2 cellular contexts compared by ENCODE assay signal in the genomic region with DNA sequence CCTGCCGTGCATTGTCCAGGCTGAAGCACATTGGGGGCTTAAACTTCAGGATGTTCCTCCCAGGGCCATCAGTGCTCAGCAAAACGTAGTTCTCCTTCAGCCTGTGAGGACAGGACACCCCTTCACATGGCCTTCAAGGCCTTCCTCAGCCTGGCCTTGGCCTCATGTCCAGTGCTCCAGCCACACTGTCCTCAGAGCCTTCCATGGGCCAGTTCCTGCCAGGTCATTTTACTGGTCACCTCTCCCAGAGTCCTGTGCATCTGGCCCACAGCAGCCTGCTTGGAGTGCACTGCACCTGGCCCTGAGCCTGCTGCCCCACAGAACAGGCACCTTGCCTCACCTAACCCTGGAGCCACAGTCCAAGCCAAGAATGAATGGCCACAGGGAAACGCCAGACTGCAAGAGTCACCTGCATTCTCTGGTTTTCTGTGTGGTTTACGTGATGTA.
A peak's percentile ranks its signal among the peaks of the same experiment; 100 is the strongest.
TF ChIP-seq lines count a peak whose summit lies in the region.

No MANE protein-coding gene starts in this region.

TF ChIP-seq in IMR-90, 13 proteins besides CTCF, POLR2A, EP300 and RAD21:
- TF ChIP-seq NFE2L2 (IDR thresholded peaks at IDR 0.05; ENCODE audit: low read depth, low read length) (no peak), MAZ (IDR thresholded peaks at IDR 0.05; ENCODE audit: borderline replicate concordance, low read depth, low read length) (no peak), SMC3 (IDR thresholded peaks at IDR 0.05; ENCODE audit: low read depth, low read length) (no peak), RFX5 (IDR thresholded peaks at IDR 0.05; ENCODE audit: low read depth, low read length) (no peak), RCOR1 (IDR thresholded peaks at IDR 0.05; ENCODE audit: insufficient replicate concordance, low read length) (no peak), FOS (IDR thresholded peaks at IDR 0.05; ENCODE audit: low read depth, low read length) (no peak), MXI1 (IDR thresholded peaks at IDR 0.05; ENCODE audit: borderline replicate concordance, low read depth, low read length) (no peak), CHD1 (IDR thresholded peaks at IDR 0.05; ENCODE audit: low read depth, low read length) (no peak), MAFK (IDR thresholded peaks at IDR 0.05; ENCODE audit: low read depth, low read length) (no peak), CEBPB (IDR thresholded peaks at IDR 0.05; ENCODE audit: low read depth, low read length) (no peak), BHLHE40 (IDR thresholded peaks at IDR 0.05; ENCODE audit: low read depth, low read length) (no peak)
- TF ChIP-seq, protein P1, sequence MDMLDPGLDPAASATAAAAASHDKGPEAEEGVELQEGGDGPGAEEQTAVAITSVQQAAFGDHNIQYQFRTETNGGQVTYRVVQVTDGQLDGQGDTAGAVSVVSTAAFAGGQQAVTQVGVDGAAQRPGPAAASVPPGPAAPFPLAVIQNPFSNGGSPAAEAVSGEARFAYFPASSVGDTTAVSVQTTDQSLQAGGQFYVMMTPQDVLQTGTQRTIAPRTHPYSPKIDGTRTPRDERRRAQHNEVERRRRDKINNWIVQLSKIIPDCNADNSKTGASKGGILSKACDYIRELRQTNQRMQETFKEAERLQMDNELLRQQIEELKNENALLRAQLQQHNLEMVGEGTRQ (IDR thresholded peaks at IDR 0.05; ENCODE audit: low read depth, low read length): no peak
- TF ChIP-seq, protein P2, sequence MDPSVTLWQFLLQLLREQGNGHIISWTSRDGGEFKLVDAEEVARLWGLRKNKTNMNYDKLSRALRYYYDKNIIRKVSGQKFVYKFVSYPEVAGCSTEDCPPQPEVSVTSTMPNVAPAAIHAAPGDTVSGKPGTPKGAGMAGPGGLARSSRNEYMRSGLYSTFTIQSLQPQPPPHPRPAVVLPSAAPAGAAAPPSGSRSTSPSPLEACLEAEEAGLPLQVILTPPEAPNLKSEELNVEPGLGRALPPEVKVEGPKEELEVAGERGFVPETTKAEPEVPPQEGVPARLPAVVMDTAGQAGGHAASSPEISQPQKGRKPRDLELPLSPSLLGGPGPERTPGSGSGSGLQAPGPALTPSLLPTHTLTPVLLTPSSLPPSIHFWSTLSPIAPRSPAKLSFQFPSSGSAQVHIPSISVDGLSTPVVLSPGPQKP (IDR thresholded peaks at IDR 0.05; ENCODE audit: borderline replicate concordance, low read depth, low read length): no peak

TF ChIP-seq in GM12878, 131 proteins besides CTCF, POLR2A, EP300 and RAD21:
- TF ChIP-seq, protein P1 (IDR thresholded peaks at IDR 0.05; ENCODE audit: borderline replicate concordance, low read depth, low read length): no peak
- TF ChIP-seq SMARCA5 (IDR thresholded peaks at IDR 0.05) (no peak), RFX5 (IDR thresholded peaks at IDR 0.05; ENCODE audit: low read depth, low read length) (no peak), NFIC (IDR thresholded peaks at IDR 0.05; ENCODE audit: low read depth, low read length) (no peak), CREB1 (IDR thresholded peaks at IDR 0.05; ENCODE audit: low read depth) (no peak), SREBF2 (IDR thresholded peaks at IDR 0.05; ENCODE audit: low read length) (no peak), PAX5 (IDR thresholded peaks at IDR 0.05; ENCODE audit: borderline replicate concordance, low read depth, low read length) (0 out of 2 replicates have a peak, but pooled peaks have one; percentile 10), ZBED1 (IDR thresholded peaks at IDR 0.05; ENCODE audit: borderline replicate concordance) (no peak), SMAD5 (IDR thresholded peaks at IDR 0.05; ENCODE audit: low read depth) (peak; percentile 18; the same call in 1 of the 2 replicates), BRCA1 (IDR thresholded peaks at IDR 0.05; ENCODE audit: low read depth, low read length) (no peak), MTA3 (IDR thresholded peaks at IDR 0.05; ENCODE audit: borderline replicate concordance, low read length) (no peak), IKZF1 (conservative IDR thresholded peaks at IDR 0.05) (no peak), ZNF217 (IDR thresholded peaks at IDR 0.05) (no peak), SP1 (IDR thresholded peaks at IDR 0.05; ENCODE audit: low read depth, low read length) (no peak), NR2F1 (conservative IDR thresholded peaks at IDR 0.05) (no peak), POLR2AphosphoS5 (IDR thresholded peaks at IDR 0.05; ENCODE audit: low read length) (peak; percentile 69)
- TF ChIP-seq, protein P3, sequence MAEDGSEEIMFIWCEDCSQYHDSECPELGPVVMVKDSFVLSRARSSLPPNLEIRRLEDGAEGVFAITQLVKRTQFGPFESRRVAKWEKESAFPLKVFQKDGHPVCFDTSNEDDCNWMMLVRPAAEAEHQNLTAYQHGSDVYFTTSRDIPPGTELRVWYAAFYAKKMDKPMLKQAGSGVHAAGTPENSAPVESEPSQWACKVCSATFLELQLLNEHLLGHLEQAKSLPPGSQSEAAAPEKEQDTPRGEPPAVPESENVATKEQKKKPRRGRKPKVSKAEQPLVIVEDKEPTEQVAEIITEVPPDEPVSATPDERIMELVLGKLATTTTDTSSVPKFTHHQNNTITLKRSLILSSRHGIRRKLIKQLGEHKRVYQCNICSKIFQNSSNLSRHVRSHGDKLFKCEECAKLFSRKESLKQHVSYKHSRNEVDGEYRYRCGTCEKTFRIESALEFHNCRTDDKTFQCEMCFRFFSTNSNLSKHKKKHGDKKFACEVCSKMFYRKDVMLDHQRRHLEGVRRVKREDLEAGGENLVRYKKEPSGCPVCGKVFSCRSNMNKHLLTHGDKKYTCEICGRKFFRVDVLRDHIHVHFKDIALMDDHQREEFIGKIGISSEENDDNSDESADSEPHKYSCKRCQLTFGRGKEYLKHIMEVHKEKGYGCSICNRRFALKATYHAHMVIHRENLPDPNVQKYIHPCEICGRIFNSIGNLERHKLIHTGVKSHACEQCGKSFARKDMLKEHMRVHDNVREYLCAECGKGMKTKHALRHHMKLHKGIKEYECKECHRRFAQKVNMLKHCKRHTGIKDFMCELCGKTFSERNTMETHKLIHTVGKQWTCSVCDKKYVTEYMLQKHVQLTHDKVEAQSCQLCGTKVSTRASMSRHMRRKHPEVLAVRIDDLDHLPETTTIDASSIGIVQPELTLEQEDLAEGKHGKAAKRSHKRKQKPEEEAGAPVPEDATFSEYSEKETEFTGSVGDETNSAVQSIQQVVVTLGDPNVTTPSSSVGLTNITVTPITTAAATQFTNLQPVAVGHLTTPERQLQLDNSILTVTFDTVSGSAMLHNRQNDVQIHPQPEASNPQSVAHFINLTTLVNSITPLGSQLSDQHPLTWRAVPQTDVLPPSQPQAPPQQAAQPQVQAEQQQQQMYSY (CRISPR knock-in tag; IDR thresholded peaks at IDR 0.05): no peak
- TF ChIP-seq, protein P4, sequence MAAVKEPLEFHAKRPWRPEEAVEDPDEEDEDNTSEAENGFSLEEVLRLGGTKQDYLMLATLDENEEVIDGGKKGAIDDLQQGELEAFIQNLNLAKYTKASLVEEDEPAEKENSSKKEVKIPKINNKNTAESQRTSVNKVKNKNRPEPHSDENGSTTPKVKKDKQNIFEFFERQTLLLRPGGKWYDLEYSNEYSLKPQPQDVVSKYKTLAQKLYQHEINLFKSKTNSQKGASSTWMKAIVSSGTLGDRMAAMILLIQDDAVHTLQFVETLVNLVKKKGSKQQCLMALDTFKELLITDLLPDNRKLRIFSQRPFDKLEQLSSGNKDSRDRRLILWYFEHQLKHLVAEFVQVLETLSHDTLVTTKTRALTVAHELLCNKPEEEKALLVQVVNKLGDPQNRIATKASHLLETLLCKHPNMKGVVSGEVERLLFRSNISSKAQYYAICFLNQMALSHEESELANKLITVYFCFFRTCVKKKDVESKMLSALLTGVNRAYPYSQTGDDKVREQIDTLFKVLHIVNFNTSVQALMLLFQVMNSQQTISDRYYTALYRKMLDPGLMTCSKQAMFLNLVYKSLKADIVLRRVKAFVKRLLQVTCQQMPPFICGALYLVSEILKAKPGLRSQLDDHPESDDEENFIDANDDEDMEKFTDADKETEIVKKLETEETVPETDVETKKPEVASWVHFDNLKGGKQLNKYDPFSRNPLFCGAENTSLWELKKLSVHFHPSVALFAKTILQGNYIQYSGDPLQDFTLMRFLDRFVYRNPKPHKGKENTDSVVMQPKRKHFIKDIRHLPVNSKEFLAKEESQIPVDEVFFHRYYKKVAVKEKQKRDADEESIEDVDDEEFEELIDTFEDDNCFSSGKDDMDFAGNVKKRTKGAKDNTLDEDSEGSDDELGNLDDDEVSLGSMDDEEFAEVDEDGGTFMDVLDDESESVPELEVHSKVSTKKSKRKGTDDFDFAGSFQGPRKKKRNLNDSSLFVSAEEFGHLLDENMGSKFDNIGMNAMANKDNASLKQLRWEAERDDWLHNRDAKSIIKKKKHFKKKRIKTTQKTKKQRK (IDR thresholded peaks at IDR 0.05; ENCODE audit: low read depth, low read length): no peak
- TF ChIP-seq, protein P5, sequence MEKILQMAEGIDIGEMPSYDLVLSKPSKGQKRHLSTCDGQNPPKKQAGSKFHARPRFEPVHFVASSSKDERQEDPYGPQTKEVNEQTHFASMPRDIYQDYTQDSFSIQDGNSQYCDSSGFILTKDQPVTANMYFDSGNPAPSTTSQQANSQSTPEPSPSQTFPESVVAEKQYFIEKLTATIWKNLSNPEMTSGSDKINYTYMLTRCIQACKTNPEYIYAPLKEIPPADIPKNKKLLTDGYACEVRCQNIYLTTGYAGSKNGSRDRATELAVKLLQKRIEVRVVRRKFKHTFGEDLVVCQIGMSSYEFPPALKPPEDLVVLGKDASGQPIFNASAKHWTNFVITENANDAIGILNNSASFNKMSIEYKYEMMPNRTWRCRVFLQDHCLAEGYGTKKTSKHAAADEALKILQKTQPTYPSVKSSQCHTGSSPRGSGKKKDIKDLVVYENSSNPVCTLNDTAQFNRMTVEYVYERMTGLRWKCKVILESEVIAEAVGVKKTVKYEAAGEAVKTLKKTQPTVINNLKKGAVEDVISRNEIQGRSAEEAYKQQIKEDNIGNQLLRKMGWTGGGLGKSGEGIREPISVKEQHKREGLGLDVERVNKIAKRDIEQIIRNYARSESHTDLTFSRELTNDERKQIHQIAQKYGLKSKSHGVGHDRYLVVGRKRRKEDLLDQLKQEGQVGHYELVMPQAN (conservative IDR thresholded peaks at IDR 0.05): no peak
